8 cellular contexts compared by ENCODE assay signal in genomic region chr19:34618410-34618809, GRCh38. TPM values are rescaled to one million over a fixed set of nuclear protein-coding genes. Genes with fewer than 3 reads are reported as not detected.
"Had no signal": no experiment of that assay in that cellular context is flagged by ENCODE, and none has a peak within 500 bp of the region (broad histone marks: within the 10 kb centered on the region; RNA-seq: fewer than 3 reads in every experiment).

No MANE protein-coding gene starts in this region.

- H3K4me3 ChIP-seq: GM12878 had no signal

- DNase-seq: GDM1, GF-D8 had no signal

- ATAC-seq: GM12878 had no signal

- FAIRE-seq: G401.6, GM12878, GM12891, GM18507, GM19239 had no signal

RNA-seq across cellular contexts. Expression of gene SCGB2B2, which starts 58.5 kb away (rescaled TPM):
- total RNA-seq: G401 had no signal
